ENCODE assay signal across 1 cellular context in genomic region chr12:106941481-106942156, GRCh38.
A peak's percentile ranks its signal among the peaks of the same experiment; 100 is the strongest.
TF ChIP-seq lines count a peak whose summit lies in the region.

No MANE protein-coding gene starts in this region.

TF ChIP-seq in K562, 482 proteins besides CTCF, POLR2A, EP300 and RAD21 (continued from another document and continues in another):
- TF ChIP-seq RFX5 (IDR thresholded peaks at IDR 0.05; ENCODE audit: low read depth, low read length) (no peak), ZNF133 (CRISPR knock-in tag; IDR thresholded peaks at IDR 0.05) (no peak), ZNF76 (CRISPR knock-in tag; IDR thresholded peaks at IDR 0.05; ENCODE audit: borderline replicate concordance) (no peak), KDM5B (IDR thresholded peaks at IDR 0.05; ENCODE audit: insufficient replicate concordance, low read depth, low read length) (no peak), OTX1 (CRISPR knock-in tag; IDR thresholded peaks at IDR 0.05) (no peak), NFIC (IDR thresholded peaks at IDR 0.05) (peak; percentile 39), ETS2 (tag; IDR thresholded peaks at IDR 0.05; ENCODE audit: borderline replicate concordance, poor library complexity, severe bottlenecking) (no peak), FUS (optimal IDR thresholded peaks at IDR 0.05; ENCODE audit: low read depth, low read length) (no peak), PHF8 (IDR thresholded peaks at IDR 0.05; ENCODE audit: borderline replicate concordance, low read length) (no peak), TEAD1 (CRISPR knock-in tag; IDR thresholded peaks at IDR 0.05) (no peak), U2AF1 (optimal IDR thresholded peaks at IDR 0.05; ENCODE audit: low read depth, low read length) (no peak), NR4A1 (CRISPR knock-in tag; IDR thresholded peaks at IDR 0.05) (no peak), NR4A1 (tag; IDR thresholded peaks at IDR 0.05) (no peak), PURB (CRISPR knock-in tag; IDR thresholded peaks at IDR 0.05; ENCODE audit: low read depth) (no peak), KAT7 (CRISPR knock-in tag; IDR thresholded peaks at IDR 0.05; ENCODE audit: borderline replicate concordance) (no peak), CHD1 (IDR thresholded peaks at IDR 0.05; ENCODE audit: low read length) (no peak), USF1 (CRISPR knock-in tag; IDR thresholded peaks at IDR 0.05) (no peak), NFIX (CRISPR knock-in tag; IDR thresholded peaks at IDR 0.05; ENCODE audit: low read depth) (no peak), ELF2 (CRISPR knock-in tag; IDR thresholded peaks at IDR 0.05) (no peak), ATF1 (CRISPR knock-in tag; IDR thresholded peaks at IDR 0.05) (no peak), ATF1 (tag; IDR thresholded peaks at IDR 0.05) (no peak), MCM3 (IDR thresholded peaks at IDR 0.05) (no peak), ZBTB2 (IDR thresholded peaks at IDR 0.05) (no peak), ESRRB (CRISPR knock-in tag; IDR thresholded peaks at IDR 0.05; ENCODE audit: borderline replicate concordance) (no peak), PRMT5 (CRISPR knock-in tag; IDR thresholded peaks at IDR 0.05) (no peak), THRAP3 (IDR thresholded peaks at IDR 0.05; ENCODE audit: borderline replicate concordance) (no peak), STAT5B (CRISPR knock-in tag; IDR thresholded peaks at IDR 0.05) (no peak), ZNF830 (CRISPR knock-in tag; IDR thresholded peaks at IDR 0.05) (no peak), NFE2 (IDR thresholded peaks at IDR 0.05; ENCODE audit: low read depth) (no peak), GTF2F1 (IDR thresholded peaks at IDR 0.05; ENCODE audit: low read depth, low read length) (no peak), SP2 (IDR thresholded peaks at IDR 0.05; ENCODE audit: extremely low read depth, low read depth, low read length, poor library complexity, severe bottlenecking) (no peak), ZNF431 (CRISPR knock-in tag; IDR thresholded peaks at IDR 0.05) (no peak), NR1H2 (CRISPR knock-in tag; IDR thresholded peaks at IDR 0.05) (no peak), TARDBP (IDR thresholded peaks at IDR 0.05) (no peak), RNF219 (CRISPR knock-in tag; IDR thresholded peaks at IDR 0.05) (no peak), MAFG (tag; conservative IDR thresholded peaks at IDR 0.05) (no peak), SNIP1 (IDR thresholded peaks at IDR 0.05; ENCODE audit: low read depth) (no peak), ZNF764 (CRISPR knock-in tag; IDR thresholded peaks at IDR 0.05; ENCODE audit: low read depth) (no peak), ZNF146 (CRISPR knock-in tag; IDR thresholded peaks at IDR 0.05; ENCODE audit: unreplicated experiment) (no peak), MNT (conservative IDR thresholded peaks at IDR 0.05) (peak in 1 of 2 experiments; percentile 25; a peak in 1 of 4 replicates), CREBBP (IDR thresholded peaks at IDR 0.05; ENCODE audit: low read depth, low read length) (no peak), ZC3H11A (IDR thresholded peaks at IDR 0.05; ENCODE audit: low read depth, low read length) (no peak), SRSF1 (IDR thresholded peaks at IDR 0.05; ENCODE audit: low read depth, low read length) (no peak)
- TF ChIP-seq, protein P1, sequence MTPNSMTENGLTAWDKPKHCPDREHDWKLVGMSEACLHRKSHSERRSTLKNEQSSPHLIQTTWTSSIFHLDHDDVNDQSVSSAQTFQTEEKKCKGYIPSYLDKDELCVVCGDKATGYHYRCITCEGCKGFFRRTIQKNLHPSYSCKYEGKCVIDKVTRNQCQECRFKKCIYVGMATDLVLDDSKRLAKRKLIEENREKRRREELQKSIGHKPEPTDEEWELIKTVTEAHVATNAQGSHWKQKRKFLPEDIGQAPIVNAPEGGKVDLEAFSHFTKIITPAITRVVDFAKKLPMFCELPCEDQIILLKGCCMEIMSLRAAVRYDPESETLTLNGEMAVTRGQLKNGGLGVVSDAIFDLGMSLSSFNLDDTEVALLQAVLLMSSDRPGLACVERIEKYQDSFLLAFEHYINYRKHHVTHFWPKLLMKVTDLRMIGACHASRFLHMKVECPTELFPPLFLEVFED (CRISPR knock-in tag; conservative IDR thresholded peaks at IDR 0.05) = no peak
- TF ChIP-seq, protein P2, sequence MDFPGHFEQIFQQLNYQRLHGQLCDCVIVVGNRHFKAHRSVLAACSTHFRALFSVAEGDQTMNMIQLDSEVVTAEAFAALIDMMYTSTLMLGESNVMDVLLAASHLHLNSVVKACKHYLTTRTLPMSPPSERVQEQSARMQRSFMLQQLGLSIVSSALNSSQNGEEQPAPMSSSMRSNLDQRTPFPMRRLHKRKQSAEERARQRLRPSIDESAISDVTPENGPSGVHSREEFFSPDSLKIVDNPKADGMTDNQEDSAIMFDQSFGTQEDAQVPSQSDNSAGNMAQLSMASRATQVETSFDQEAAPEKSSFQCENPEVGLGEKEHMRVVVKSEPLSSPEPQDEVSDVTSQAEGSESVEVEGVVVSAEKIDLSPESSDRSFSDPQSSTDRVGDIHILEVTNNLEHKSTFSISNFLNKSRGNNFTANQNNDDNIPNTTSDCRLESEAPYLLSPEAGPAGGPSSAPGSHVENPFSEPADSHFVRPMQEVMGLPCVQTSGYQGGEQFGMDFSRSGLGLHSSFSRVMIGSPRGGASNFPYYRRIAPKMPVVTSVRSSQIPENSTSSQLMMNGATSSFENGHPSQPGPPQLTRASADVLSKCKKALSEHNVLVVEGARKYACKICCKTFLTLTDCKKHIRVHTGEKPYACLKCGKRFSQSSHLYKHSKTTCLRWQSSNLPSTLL (IDR thresholded peaks at IDR 0.05) = no peak
- TF ChIP-seq, protein P3, sequence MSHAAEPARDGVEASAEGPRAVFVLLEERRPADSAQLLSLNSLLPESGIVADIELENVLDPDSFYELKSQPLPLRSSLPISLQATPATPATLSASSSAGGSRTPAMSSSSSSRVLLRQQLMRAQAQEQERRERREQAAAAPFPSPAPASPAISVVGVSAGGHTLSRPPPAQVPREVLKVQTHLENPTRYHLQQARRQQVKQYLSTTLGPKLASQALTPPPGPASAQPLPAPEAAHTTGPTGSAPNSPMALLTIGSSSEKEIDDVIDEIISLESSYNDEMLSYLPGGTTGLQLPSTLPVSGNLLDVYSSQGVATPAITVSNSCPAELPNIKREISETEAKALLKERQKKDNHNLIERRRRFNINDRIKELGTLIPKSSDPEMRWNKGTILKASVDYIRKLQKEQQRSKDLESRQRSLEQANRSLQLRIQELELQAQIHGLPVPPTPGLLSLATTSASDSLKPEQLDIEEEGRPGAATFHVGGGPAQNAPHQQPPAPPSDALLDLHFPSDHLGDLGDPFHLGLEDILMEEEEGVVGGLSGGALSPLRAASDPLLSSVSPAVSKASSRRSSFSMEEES (CRISPR knock-in tag; IDR thresholded peaks at IDR 0.05) = no peak
- TF ChIP-seq, protein P4, sequence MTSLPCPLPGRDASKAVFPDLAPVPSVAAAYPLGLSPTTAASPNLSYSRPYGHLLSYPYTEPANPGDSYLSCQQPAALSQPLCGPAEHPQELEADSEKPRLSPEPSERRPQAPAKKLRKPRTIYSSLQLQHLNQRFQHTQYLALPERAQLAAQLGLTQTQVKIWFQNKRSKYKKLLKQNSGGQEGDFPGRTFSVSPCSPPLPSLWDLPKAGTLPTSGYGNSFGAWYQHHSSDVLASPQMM (CRISPR knock-in tag; IDR thresholded peaks at IDR 0.05) = no peak
- TF ChIP-seq, protein P5, sequence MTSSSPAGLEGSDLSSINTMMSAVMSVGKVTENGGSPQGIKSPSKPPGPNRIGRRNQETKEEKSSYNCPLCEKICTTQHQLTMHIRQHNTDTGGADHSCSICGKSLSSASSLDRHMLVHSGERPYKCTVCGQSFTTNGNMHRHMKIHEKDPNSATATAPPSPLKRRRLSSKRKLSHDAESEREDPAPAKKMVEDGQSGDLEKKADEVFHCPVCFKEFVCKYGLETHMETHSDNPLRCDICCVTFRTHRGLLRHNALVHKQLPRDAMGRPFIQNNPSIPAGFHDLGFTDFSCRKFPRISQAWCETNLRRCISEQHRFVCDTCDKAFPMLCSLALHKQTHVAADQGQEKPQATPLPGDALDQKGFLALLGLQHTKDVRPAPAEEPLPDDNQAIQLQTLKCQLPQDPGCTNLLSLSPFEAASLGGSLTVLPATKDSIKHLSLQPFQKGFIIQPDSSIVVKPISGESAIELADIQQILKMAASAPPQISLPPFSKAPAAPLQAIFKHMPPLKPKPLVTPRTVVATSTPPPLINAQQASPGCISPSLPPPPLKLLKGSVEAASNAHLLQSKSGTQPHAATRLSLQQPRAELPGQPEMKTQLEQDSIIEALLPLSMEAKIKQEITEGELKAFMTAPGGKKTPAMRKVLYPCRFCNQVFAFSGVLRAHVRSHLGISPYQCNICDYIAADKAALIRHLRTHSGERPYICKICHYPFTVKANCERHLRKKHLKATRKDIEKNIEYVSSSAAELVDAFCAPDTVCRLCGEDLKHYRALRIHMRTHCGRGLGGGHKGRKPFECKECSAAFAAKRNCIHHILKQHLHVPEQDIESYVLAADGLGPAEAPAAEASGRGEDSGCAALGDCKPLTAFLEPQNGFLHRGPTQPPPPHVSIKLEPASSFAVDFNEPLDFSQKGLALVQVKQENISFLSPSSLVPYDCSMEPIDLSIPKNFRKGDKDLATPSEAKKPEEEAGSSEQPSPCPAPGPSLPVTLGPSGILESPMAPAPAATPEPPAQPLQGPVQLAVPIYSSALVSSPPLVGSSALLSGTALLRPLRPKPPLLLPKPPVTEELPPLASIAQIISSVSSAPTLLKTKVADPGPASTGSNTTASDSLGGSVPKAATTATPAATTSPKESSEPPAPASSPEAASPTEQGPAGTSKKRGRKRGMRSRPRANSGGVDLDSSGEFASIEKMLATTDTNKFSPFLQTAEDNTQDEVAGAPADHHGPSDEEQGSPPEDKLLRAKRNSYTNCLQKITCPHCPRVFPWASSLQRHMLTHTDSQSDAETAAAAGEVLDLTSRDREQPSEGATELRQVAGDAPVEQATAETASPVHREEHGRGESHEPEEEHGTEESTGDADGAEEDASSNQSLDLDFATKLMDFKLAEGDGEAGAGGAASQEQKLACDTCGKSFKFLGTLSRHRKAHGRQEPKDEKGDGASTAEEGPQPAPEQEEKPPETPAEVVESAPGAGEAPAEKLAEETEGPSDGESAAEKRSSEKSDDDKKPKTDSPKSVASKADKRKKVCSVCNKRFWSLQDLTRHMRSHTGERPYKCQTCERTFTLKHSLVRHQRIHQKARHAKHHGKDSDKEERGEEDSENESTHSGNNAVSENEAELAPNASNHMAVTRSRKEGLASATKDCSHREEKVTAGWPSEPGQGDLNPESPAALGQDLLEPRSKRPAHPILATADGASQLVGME (CRISPR knock-in tag; IDR thresholded peaks at IDR 0.05) = no peak
- TF ChIP-seq, protein P6, sequence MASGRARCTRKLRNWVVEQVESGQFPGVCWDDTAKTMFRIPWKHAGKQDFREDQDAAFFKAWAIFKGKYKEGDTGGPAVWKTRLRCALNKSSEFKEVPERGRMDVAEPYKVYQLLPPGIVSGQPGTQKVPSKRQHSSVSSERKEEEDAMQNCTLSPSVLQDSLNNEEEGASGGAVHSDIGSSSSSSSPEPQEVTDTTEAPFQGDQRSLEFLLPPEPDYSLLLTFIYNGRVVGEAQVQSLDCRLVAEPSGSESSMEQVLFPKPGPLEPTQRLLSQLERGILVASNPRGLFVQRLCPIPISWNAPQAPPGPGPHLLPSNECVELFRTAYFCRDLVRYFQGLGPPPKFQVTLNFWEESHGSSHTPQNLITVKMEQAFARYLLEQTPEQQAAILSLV (tag; IDR thresholded peaks at IDR 0.05) = no peak
- TF ChIP-seq, protein P7, sequence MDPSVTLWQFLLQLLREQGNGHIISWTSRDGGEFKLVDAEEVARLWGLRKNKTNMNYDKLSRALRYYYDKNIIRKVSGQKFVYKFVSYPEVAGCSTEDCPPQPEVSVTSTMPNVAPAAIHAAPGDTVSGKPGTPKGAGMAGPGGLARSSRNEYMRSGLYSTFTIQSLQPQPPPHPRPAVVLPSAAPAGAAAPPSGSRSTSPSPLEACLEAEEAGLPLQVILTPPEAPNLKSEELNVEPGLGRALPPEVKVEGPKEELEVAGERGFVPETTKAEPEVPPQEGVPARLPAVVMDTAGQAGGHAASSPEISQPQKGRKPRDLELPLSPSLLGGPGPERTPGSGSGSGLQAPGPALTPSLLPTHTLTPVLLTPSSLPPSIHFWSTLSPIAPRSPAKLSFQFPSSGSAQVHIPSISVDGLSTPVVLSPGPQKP (CRISPR knock-in tag; IDR thresholded peaks at IDR 0.05) = no peak
